ENCODE assay signal across 20 cellular contexts in genomic region chr17:16649585-16649984, GRCh38. TPM values are rescaled to one million over a fixed set of nuclear protein-coding genes. Genes with fewer than 3 reads are reported as not detected.
DNase-seq lines count a peak whose midpoint lies in the region; ATAC-seq, FAIRE-seq and TF ChIP-seq lines count a peak whose summit lies in the region.
"Had no signal": no experiment of that assay in that cellular context is flagged by ENCODE, and none has a peak within 500 bp of the region (broad histone marks: within the 10 kb centered on the region; RNA-seq: fewer than 3 reads in every experiment).

No MANE protein-coding gene starts in this region.

- TF ChIP-seq EP300 in H1 (IDR thresholded peaks at IDR 0.05; ENCODE audit: borderline replicate concordance in 1 of 2, low read depth in 2 of 2, low read length in 2 of 2): no peak

- POLR2A ChIA-PET in H1 (lab: Charles Lee; ENCODE audit: partially characterized antibody): no interaction called here

- H3K4me2 ChIP-seq in H1 (ENCODE audit: insufficient read depth in 1 of 2, low read depth in 2 of 2, low read length in 2 of 2): no peak overlapping the region
- no peak overlapping the region for H3K4me2 ChIP-seq in mesendoderm (ENCODE audit: low read length)
- peak overlapping the region; percentile 4 for H3K4me2 ChIP-seq in trophoblast cell (ENCODE audit: low read length)
- H3K4me2 ChIP-seq: A549, BLaER1 had no signal

- H3K4me1 ChIP-seq in H1 (replicated peaks in 1 of 4; ENCODE audit: control insufficient read depth in 3 of 4, insufficient read depth in 4 of 4, low read length in 3 of 4): peaks cover 1 to 9% (median 4%) of the 10 kb centered on the region in 4 experiments; a peak in 4 of 7 replicates
- H3K4me1 ChIP-seq in mesendoderm (ENCODE audit: control insufficient read depth, low read depth, low read length): peaks cover 2% of the 10 kb centered on the region
- H3K4me1 ChIP-seq in trophoblast cell (ENCODE audit: control insufficient read depth in 1 of 2, insufficient read depth in 2 of 2, low read length in 2 of 2): peaks cover 4 to 9% of the 10 kb centered on the region in 2 experiments
- H3K4me1 ChIP-seq in right lobe of liver: no peaks in the 10 kb centered on the region

- H3K4me3 ChIP-seq in H1 (ENCODE audit: extremely low read depth in 1 of 4, insufficient read depth in 2 of 4, low read depth in 3 of 4, low read length in 4 of 4) (no peak overlapping the region), mesendoderm (ENCODE audit: low read length) (no peak overlapping the region), trophoblast cell (ENCODE audit: low read depth, low read length) (no peak overlapping the region), right lobe of liver (no peak overlapping the region)
- H3K4me3 ChIP-seq: A549, BLaER1 had no signal

- no peak overlapping the region for H2BK12ac ChIP-seq in H1 (ENCODE audit: low read depth, low read length)
- no peak overlapping the region for H2BK12ac ChIP-seq in trophoblast cell (ENCODE audit: low read length)

- H3K9ac ChIP-seq in H1 (replicated peaks in 1 of 4; ENCODE audit: extremely low read depth in 1 of 4, low read depth in 3 of 4, low read length in 3 of 4): no peak overlapping the region
- no peak overlapping the region for H3K9ac ChIP-seq in mesendoderm (ENCODE audit: low read length)
- H3K9ac ChIP-seq in trophoblast cell (ENCODE audit: low read length): no peak overlapping the region
- H3K9ac ChIP-seq: BLaER1 had no signal

- no peak overlapping the region for H3K23ac ChIP-seq in H1 (ENCODE audit: insufficient read length)
- H3K23ac ChIP-seq in mesendoderm (ENCODE audit: low read length): no peak overlapping the region
- no peak overlapping the region for H3K23ac ChIP-seq in trophoblast cell (ENCODE audit: low read length)

- H3K23me2 ChIP-seq in H1 (ENCODE audit: low read depth, low read length): peaks cover 5% of the 10 kb centered on the region; the same call in 1 of the 2 replicates

- H3K18ac ChIP-seq in H1 (ENCODE audit: extremely low read depth, low read length) (no peak overlapping the region), mesendoderm (ENCODE audit: low read length) (no peak overlapping the region), trophoblast cell (ENCODE audit: low read length) (no peak overlapping the region)

- H2BK15ac ChIP-seq in H1 (ENCODE audit: low read length) (no peak overlapping the region), mesendoderm (replicated peaks; ENCODE audit: low read depth) (no peak overlapping the region)

- TF ChIP-seq POLR2A in H1 (IDR thresholded peaks at IDR 0.05; ENCODE audit: control extremely low read depth in 1 of 2, low read depth in 2 of 2, low read length in 2 of 2) (no peak), right lobe of liver (IDR thresholded peaks at IDR 0.05) (no peak)

- H3K27me3 ChIP-seq in H1 (replicated peaks in 1 of 4; ENCODE audit: control insufficient read depth in 3 of 4, extremely low read depth in 1 of 4, insufficient read depth in 3 of 4, low read length in 3 of 4) (no peaks in the 10 kb centered on the region), mesendoderm (ENCODE audit: insufficient read depth, low read length, poor library complexity) (no peaks in the 10 kb centered on the region), trophoblast cell (ENCODE audit: insufficient read depth, low read length) (no peaks in the 10 kb centered on the region), right lobe of liver (no peaks in the 10 kb centered on the region)
- H3K27me3 ChIP-seq: BLaER1 had no signal

- CTCF ChIA-PET in H1 (lab: Charles Lee; ENCODE audit: partially characterized antibody): interaction anchor here (3.4 kb wide), 1 partner anchor 60 kb away, joined by 9 read pairs; no protein-coding TSS in a partner anchor

- no peak overlapping the region for H3K14ac ChIP-seq in H1 (ENCODE audit: insufficient read length)
- H3K14ac ChIP-seq in trophoblast cell (ENCODE audit: low read length): no peak overlapping the region

- ATAC-seq in right lobe of liver: no peak
- ATAC-seq: A549 had no signal

- H3K9me3 ChIP-seq in H1 (ENCODE audit: insufficient read depth in 2 of 2, low read depth in 1 of 2, low read length in 1 of 2) (no peaks in the 10 kb centered on the region), trophoblast cell (ENCODE audit: insufficient read depth, low read depth, low read length) (no peaks in the 10 kb centered on the region), right lobe of liver (no peaks in the 10 kb centered on the region)

- intact Hi-C loops in right lobe of liver (cut with DNase I): no loop called here

- no peak overlapping the region for H4K12ac ChIP-seq in trophoblast cell (ENCODE audit: low read depth, low read length)

- TF ChIP-seq CTCF in H1 (IDR thresholded peaks at IDR 0.05; ENCODE audit: control extremely low read depth in 1 of 3, insufficient read depth in 1 of 3, low read depth in 1 of 3, low read length in 3 of 3) (no peak), right lobe of liver (IDR thresholded peaks at IDR 0.05) (no peak)

- H4K8ac ChIP-seq in H1 (ENCODE audit: extremely low read depth, insufficient read depth, low read length) (no peak overlapping the region), mesendoderm (ENCODE audit: low read depth, low read length) (no peak overlapping the region), trophoblast cell (ENCODE audit: low read depth, low read length) (peak overlapping the region; percentile 48)

- H3K79me1 ChIP-seq in H1 (ENCODE audit: low read depth, low read length) (no peaks in the 10 kb centered on the region), mesendoderm (ENCODE audit: low read length) (no peaks in the 10 kb centered on the region), trophoblast cell (ENCODE audit: low read length) (peaks cover 9% of the 10 kb centered on the region)

- H3K56ac ChIP-seq in H1 (replicated peaks; ENCODE audit: insufficient read length, low read depth, low read length): no peak overlapping the region
- no peak overlapping the region for H3K56ac ChIP-seq in mesendoderm (ENCODE audit: low read length)

- no peaks in the 10 kb centered on the region for H3K79me2 ChIP-seq in H1 (ENCODE audit: control insufficient read depth in 1 of 2, insufficient read depth in 2 of 2, low read length in 2 of 2)
- no peaks in the 10 kb centered on the region for H3K79me2 ChIP-seq in mesendoderm (ENCODE audit: control insufficient read depth, insufficient read depth, low read length)
- H3K79me2 ChIP-seq in trophoblast cell (ENCODE audit: control insufficient read depth, insufficient read depth, low read length, poor library complexity): peaks cover 5% of the 10 kb centered on the region

- H2BK120ac ChIP-seq in H1 (replicated peaks; ENCODE audit: low read depth, low read length) (no peak overlapping the region), mesendoderm (ENCODE audit: low read depth, low read length) (no peak overlapping the region), trophoblast cell (ENCODE audit: insufficient read depth, low read length, poor library complexity) (no peak overlapping the region)

- H2AK5ac ChIP-seq in H1 (ENCODE audit: low read depth, low read length) (no peak overlapping the region), mesendoderm (ENCODE audit: low read length) (no peak overlapping the region), trophoblast cell (ENCODE audit: low read length) (no peak overlapping the region)

- H3K4ac ChIP-seq in H1 (replicated peaks; ENCODE audit: insufficient read length, low read depth, low read length): no peak overlapping the region
- no peak overlapping the region for H3K4ac ChIP-seq in mesendoderm (ENCODE audit: low read depth, low read length)
- H3K4ac ChIP-seq in trophoblast cell (ENCODE audit: low read depth, low read length): no peak overlapping the region

- H3K27ac ChIP-seq in H1 (ENCODE audit: low read depth, low read length) (no peak overlapping the region), mesendoderm (ENCODE audit: low read depth, low read length) (no peak overlapping the region), trophoblast cell (ENCODE audit: low read depth, low read length) (peak overlapping the region; percentile 83), right lobe of liver (no peak overlapping the region)
- H3K27ac ChIP-seq: 22Rv1, A549, BLaER1, HL-60 had no signal

- H2AFZ ChIP-seq in H1 (ENCODE audit: low read length) (0 out of 2 replicates have a peak overlapping the region, but pooled peaks have one; percentile 33), trophoblast cell (ENCODE audit: insufficient read depth, low read length, poor library complexity) (no peak overlapping the region)

- H4K20me1 ChIP-seq in H1 (replicated peaks in 1 of 2; ENCODE audit: control insufficient read depth in 1 of 2, insufficient read depth in 2 of 2, low read length in 2 of 2): no peaks in the 10 kb centered on the region
- H4K20me1 ChIP-seq: BLaER1 had no signal

- DNase-seq in EH (ENCODE audit: low read depth) (peak; percentile 7), H1 (ENCODE audit: low read depth in 1 of 2, low spot score in 2 of 2) (no peak), mesendoderm (peak; percentile 30), trophoblast cell (peak; percentile 60 to 80), right lobe of liver (no peak), NCI-H1048 (lab: John Stamatoyannopoulos, UW) (no peak), RKO (ENCODE audit: low spot score) (no peak)
- DNase-seq: AML-193; CD4-positive, alpha-beta memory T cell; DMS153; DMS79 treated with DMSO at 0.1 percent for 48 hours; EL; HCEC 1CT had no signal

- no peak overlapping the region for H2BK20ac ChIP-seq in H1 (ENCODE audit: low read length)

- peak; percentile 24 for FAIRE-seq in H1 (lab: Jason Lieb, UNC)
- FAIRE-seq: GM12891, GM18507 had no signal

- H2BK5ac ChIP-seq in H1 (ENCODE audit: low read depth, low read length) (no peak overlapping the region), mesendoderm (ENCODE audit: low read length) (no peak overlapping the region), trophoblast cell (ENCODE audit: low read depth, low read length, poor library complexity) (peak overlapping the region; percentile 26)

- WGBS in H1 (ENCODE audit: extremely low coverage in 1 of 2, insufficient coverage in 1 of 2, insufficient read length in 1 of 2, insufficient replicate concordance in 2 of 2, low coverage in 1 of 2, low lambda C conversion rate in 2 of 2, missing lambda C conversion rate in 1 of 2), 2 experiments: 93% methylated on average over 3 of the region's 3 CpGs; no CpG with 5 or more reads in 1 of the 2 experiments
- no CpG with 5 or more reads among the region's 3 CpGs for WGBS in mesendoderm (ENCODE audit: extremely low coverage, insufficient coverage, low lambda C conversion rate)
- no CpG with 5 or more reads among the region's 3 CpGs for WGBS in trophoblast cell (ENCODE audit: extremely low coverage, insufficient coverage, insufficient read length)
- WGBS in right lobe of liver (ENCODE audit: insufficient coverage, low coverage, low lambda C conversion rate, missing lambda C conversion rate): 93% methylated on average over 3 of the region's 3 CpGs

- H4K91ac ChIP-seq in H1 (replicated peaks; ENCODE audit: insufficient read length, low read length) (no peak overlapping the region), trophoblast cell (ENCODE audit: low read depth, low read length) (no peak overlapping the region)

- H3K36me3 ChIP-seq in H1 (ENCODE audit: control insufficient read depth in 2 of 4, insufficient read depth in 4 of 4, low read length in 3 of 4) (no peaks in the 10 kb centered on the region), mesendoderm (ENCODE audit: control insufficient read depth, insufficient read depth, low read length) (no peaks in the 10 kb centered on the region), trophoblast cell (ENCODE audit: control insufficient read depth in 1 of 2, insufficient read depth in 2 of 2, low read length in 2 of 2) (peaks cover 0 to 8% of the 10 kb centered on the region in 2 experiments), right lobe of liver (no peaks in the 10 kb centered on the region)

- H4K5ac ChIP-seq in H1 (ENCODE audit: insufficient read length, low read depth, low read length) (no peak overlapping the region), mesendoderm (ENCODE audit: low read length) (no peak overlapping the region)

- no peak for TF ChIP-seq RAD21 in H1 (IDR thresholded peaks at IDR 0.05 in 1 of 2, conservative IDR thresholded peaks at IDR 0.05 in 1 of 2; ENCODE audit: low read depth in 2 of 2, low read length in 2 of 2)

RNA-seq across cellular contexts. Expression of gene ZNF624, which starts 4.1 kb away (rescaled TPM):
- 2.5 and 2.7 TPM in 2 replicates for total RNA-seq in H1 (2021; fragmentation: NEBNext Ultra II Directional; extraction: Animal tissue kit (Norgen Biotek cat#: 25700))
- 0.39 and 1.0 TPM in 2 replicates for polyA plus RNA-seq in H1 (2011; rRNA removed)
- polyA plus RNA-seq in H1 (2011; cell fraction: cytosol; rRNA removed): 0.71 TPM
- 0.24 TPM for polyA plus RNA-seq in H1 (2011; cell fraction: nucleus; rRNA removed)
- polyA plus RNA-seq in H1 (2012, experiment 1 of 2): 0.77 to 1.1 TPM (median 1.1 TPM) in 4 replicates
- polyA plus RNA-seq in H1 (2012, experiment 2 of 2): 0.10 TPM
- 1.0 TPM for polyA plus RNA-seq in H1 (2013, experiment 1 of 2)
- polyA plus RNA-seq in H1 (2013, experiment 2 of 2): 1.2 TPM
- polyA minus RNA-seq in H1 (2011; rRNA and poly(A)+ RNA removed): 1.5 and 1.6 TPM in 2 replicates
- polyA minus RNA-seq in H1 (2011; cell fraction: cytosol; rRNA and poly(A)+ RNA removed): 4.8 TPM
- 4.7 TPM for polyA minus RNA-seq in H1 (2011; cell fraction: nucleus; rRNA and poly(A)+ RNA removed)
- polyA plus RNA-seq in mesendoderm (2013, experiment 1 of 2): 1.3 TPM
- 1.1 TPM for polyA plus RNA-seq in mesendoderm (2013, experiment 2 of 2)
- 3.5 and 3.9 TPM in 2 replicates for polyA plus RNA-seq in trophoblast cell (2013)
- 1 to 10 TPM in 3 of 6 experiments, under 1 TPM in 3; 0.55 to 1.2 (median 0.89) TPM for total RNA-seq in right lobe of liver

RNA-seq across cellular contexts. Expression of gene CCDC144A, which starts 40.5 kb away (rescaled TPM):
- 1.6 and 1.7 TPM in 2 replicates for total RNA-seq in H1 (2021; fragmentation: NEBNext Ultra II Directional; extraction: Animal tissue kit (Norgen Biotek cat#: 25700))
- polyA plus RNA-seq in H1 (2011; rRNA removed): 0.31 and 0.35 TPM in 2 replicates
- 0.41 TPM for polyA plus RNA-seq in H1 (2011; cell fraction: cytosol; rRNA removed)
- 1.4 TPM for polyA plus RNA-seq in H1 (2011; cell fraction: nucleus; rRNA removed)
- polyA plus RNA-seq in H1 (2012, experiment 1 of 2): 0.25 to 1.1 TPM (median 0.51 TPM) in 4 replicates
- 0.10 TPM for polyA plus RNA-seq in H1 (2012, experiment 2 of 2)
- 0.77 TPM for polyA plus RNA-seq in H1 (2013, experiment 1 of 2)
- 0.64 TPM for polyA plus RNA-seq in H1 (2013, experiment 2 of 2)
- 1.9 and 6.9 TPM in 2 replicates for polyA minus RNA-seq in H1 (2011; rRNA and poly(A)+ RNA removed)
- 1.2 TPM for polyA minus RNA-seq in H1 (2011; cell fraction: cytosol; rRNA and poly(A)+ RNA removed)
- polyA minus RNA-seq in H1 (2011; cell fraction: nucleus; rRNA and poly(A)+ RNA removed): 9.3 TPM
- 0.24 TPM for polyA plus RNA-seq in mesendoderm (2013, experiment 1 of 2)
- polyA plus RNA-seq in mesendoderm (2013, experiment 2 of 2): 0.31 TPM
- 0.31 TPM in 2 replicates for polyA plus RNA-seq in trophoblast cell (2013)
- 1 to 10 TPM in 1 of 6 experiments, under 1 TPM in 5; 0.02 to 1.4 (median 0.28) TPM for total RNA-seq in right lobe of liver
- total RNA-seq: HT1080 had no signal

Comparison
In these comparisons a context has a peak if more than half of its experiments do, and no peak if none do; other contexts are left out.
1. DNase-seq: peak in EH (single experiment), mesendoderm (single experiment) and trophoblast cell (2 of 2); none in H1 (0 of 2), right lobe of liver (0 of 3), NCI-H1048 (single experiment) and RKO (single experiment).